Comparison of ENCODE assay signal across 34 cellular contexts in the genomic region with DNA sequence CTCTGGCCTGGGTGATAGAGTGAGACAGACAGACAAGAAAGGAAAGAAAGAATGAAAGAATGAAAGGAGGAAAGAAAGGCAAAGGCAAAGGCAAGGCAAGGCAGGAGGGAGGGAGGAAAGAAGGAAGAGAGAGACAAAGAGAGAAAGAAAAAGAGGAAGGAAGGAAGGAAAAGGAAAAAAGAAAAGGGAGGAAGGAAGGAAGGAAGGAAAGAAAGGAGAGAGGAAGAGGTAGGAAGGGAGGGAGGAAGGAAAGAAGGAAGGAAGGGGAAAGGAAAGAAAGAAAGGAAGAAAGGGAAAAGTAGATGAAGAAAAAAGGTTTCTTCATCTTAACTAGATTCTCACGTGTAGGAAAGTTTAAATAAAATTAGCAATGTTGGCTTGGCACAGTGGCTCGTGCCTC.
"Had no signal": no experiment of that assay in that cellular context is flagged by ENCODE, and none has a peak within 500 bp of the region (broad histone marks: within the 10 kb centered on the region; RNA-seq: fewer than 3 reads in every experiment).

No MANE protein-coding gene starts in this region.

- H3K9ac ChIP-seq: SK-N-SH had no signal

- H3K4me3 ChIP-seq: ascending aorta, body of pancreas, breast epithelium, Peyer's patch, SJSA1 had no signal

- DNase-seq: activated CD4-positive, alpha-beta T cell treated with anti-CD3 and anti-CD28 coated beads, Interleukin-2, amount 10 ng/mL, durations not matched to agents 24 days and 14 days; activated CD4-positive, alpha-beta T cell treated with anti-CD3 and anti-CD28 coated beads, Interleukin-2, amount 50 U/mL, for 4 hours; activated CD8-positive, alpha-beta T cell treated with anti-CD3 and anti-CD28 coated beads for 36 hours; activated gamma-delta T cell; activated naive CD4-positive, alpha-beta T cell treated with Interleukin-2 at 50 U/mL for 16 hours; activated naive CD8-positive, alpha-beta T cell treated with anti-CD3 and anti-CD28 coated beads, Interleukin-2, amount 10 ng/mL, durations not matched to agents 7 days and 5 days; activated T-cell treated with anti-CD3 and anti-CD28 coated beads, Interleukin-2, amount 50 U/mL, for 24 hours; amygdala; body of pancreas; Kasumi-1; KG1; MM.1S; MV-4-11; NCI-H1092; NCI-H1436 treated with DMSO at 0.1 percent for 48 hours; NCI-H1694 treated with DMSO at 0.1 percent for 48 hours; NCI-H2029; NCI-H510A; NCI-H526; NCI-H748 treated with DMSO at 0.1 percent for 48 hours; NK-92 treated with Interleukin-12 subunit alpha and Interleukin-12 subunit beta, amount 100 ng/mL, for 24 hours; PC-3; Peyer's patch; RPMI8226; SHP77 treated with DMSO at 0.1 percent for 48 hours; SK-N-SH had no signal

- H3K9me3 Mint-ChIP-seq: activated CD4-positive, alpha-beta T cell treated with anti-CD3 and anti-CD28 coated beads, Interleukin-2, amount 10 ng/mL, durations not matched to agents 24 days and 14 days; activated CD8-positive, alpha-beta T cell treated with anti-CD3 and anti-CD28 coated beads for 36 hours; activated naive CD4-positive, alpha-beta T cell treated with anti-CD3 and anti-CD28 coated beads, Interleukin-2, amount 50 U/mL, for 24 hours; activated naive CD8-positive, alpha-beta T cell treated with anti-CD3 and anti-CD28 coated beads, Interleukin-2, amount 10 ng/mL, durations not matched to agents 7 days and 5 days; activated T-cell treated with anti-CD3 and anti-CD28 coated beads, Interleukin-2, amount 50 U/mL, for 24 hours; activated T-helper 2 cell treated with anti-CD3 and anti-CD28 coated beads, Interferon-gamma antibody, Interleukin-2, Interleukin-4, amounts not matched to agents 10 μg/mL and 5 μg/mL and 100 μg/mL, durations not matched to agents 14 hours and 24 hours and 36 hours; T-helper 1 cell treated with Interleukin-12 subunit alpha and Interleukin-12 subunit beta and Interleukin-4 antibody, amounts not matched to agents 30 μg/mL and 1 μg/mL, for 36 hours; T-helper 2 cell treated with Interferon-gamma antibody and Interleukin-4, amounts not matched to agents 5 μg/mL and 100 μg/mL, for 36 hours had no signal

- H3K4me3 Mint-ChIP-seq: activated CD4-positive, alpha-beta T cell treated with anti-CD3 and anti-CD28 coated beads, Interleukin-2, amount 10 ng/mL, durations not matched to agents 24 days and 14 days; activated CD8-positive, alpha-beta T cell treated with anti-CD3 and anti-CD28 coated beads for 36 hours; activated naive CD4-positive, alpha-beta T cell treated with anti-CD3 and anti-CD28 coated beads, Interleukin-2, amount 50 U/mL, for 24 hours; activated naive CD8-positive, alpha-beta T cell treated with anti-CD3 and anti-CD28 coated beads, Interleukin-2, amount 10 ng/mL, durations not matched to agents 7 days and 5 days; activated T-cell treated with anti-CD3 and anti-CD28 coated beads, Interleukin-2, amount 50 U/mL, for 24 hours; T-helper 1 cell treated with Interleukin-12 subunit alpha and Interleukin-12 subunit beta and Interleukin-4 antibody, amounts not matched to agents 30 μg/mL and 1 μg/mL, for 36 hours; T-helper 2 cell treated with Interferon-gamma antibody and Interleukin-4, amounts not matched to agents 5 μg/mL and 100 μg/mL, for 36 hours had no signal

- H3K4me1 Mint-ChIP-seq: activated naive CD4-positive, alpha-beta T cell treated with anti-CD3 and anti-CD28 coated beads, Interleukin-2, amount 50 U/mL, for 24 hours had no signal

- H3K4me2 ChIP-seq: SK-N-SH had no signal

- H3K4me1 ChIP-seq: body of pancreas, breast epithelium, Peyer's patch had no signal

- H3K36me3 ChIP-seq: ascending aorta, breast epithelium, Peyer's patch, SJSA1 had no signal

- H3K9me3 ChIP-seq: ascending aorta, body of pancreas, breast epithelium, Peyer's patch, SJSA1, SK-N-SH had no signal

- H3K27me3 Mint-ChIP-seq: activated naive CD4-positive, alpha-beta T cell treated with anti-CD3 and anti-CD28 coated beads, Interleukin-2, amount 50 U/mL, for 24 hours; activated naive CD8-positive, alpha-beta T cell treated with anti-CD3 and anti-CD28 coated beads, Interleukin-2, amount 10 ng/mL, durations not matched to agents 7 days and 5 days; activated T-cell treated with anti-CD3 and anti-CD28 coated beads, Interleukin-2, amount 50 U/mL, for 24 hours had no signal

- ATAC-seq: activated CD8-positive, alpha-beta T cell treated with anti-CD3 and anti-CD28 coated beads for 36 hours; body of pancreas; PC-3 had no signal

- FAIRE-seq: TTC549 had no signal

- H3K27me3 ChIP-seq: ascending aorta, body of pancreas, breast epithelium, Peyer's patch, SJSA1 had no signal

- H3K27ac ChIP-seq: ascending aorta, body of pancreas, breast epithelium, Peyer's patch had no signal

- H3K36me3 Mint-ChIP-seq: activated naive CD4-positive, alpha-beta T cell treated with anti-CD3 and anti-CD28 coated beads, Interleukin-2, amount 50 U/mL, for 24 hours; activated naive CD8-positive, alpha-beta T cell treated with anti-CD3 and anti-CD28 coated beads, Interleukin-2, amount 10 ng/mL, durations not matched to agents 7 days and 5 days had no signal

- H3K27ac Mint-ChIP-seq: activated CD4-positive, alpha-beta T cell treated with anti-CD3 and anti-CD28 coated beads, Interleukin-2, amount 10 ng/mL, durations not matched to agents 24 days and 14 days; activated CD8-positive, alpha-beta T cell treated with anti-CD3 and anti-CD28 coated beads for 36 hours; activated naive CD4-positive, alpha-beta T cell treated with anti-CD3 and anti-CD28 coated beads, Interleukin-2, amount 50 U/mL, for 24 hours; activated naive CD8-positive, alpha-beta T cell treated with anti-CD3 and anti-CD28 coated beads, Interleukin-2, amount 10 ng/mL, durations not matched to agents 7 days and 5 days; activated T-cell treated with anti-CD3 and anti-CD28 coated beads, Interleukin-2, amount 50 U/mL, for 24 hours; activated T-helper 2 cell treated with anti-CD3 and anti-CD28 coated beads, Interferon-gamma antibody, Interleukin-2, Interleukin-4, amounts not matched to agents 10 μg/mL and 5 μg/mL and 100 μg/mL, durations not matched to agents 14 hours and 24 hours and 36 hours; T-helper 1 cell treated with Interleukin-12 subunit alpha and Interleukin-12 subunit beta and Interleukin-4 antibody, amounts not matched to agents 30 μg/mL and 1 μg/mL, for 36 hours; T-helper 2 cell treated with Interferon-gamma antibody and Interleukin-4, amounts not matched to agents 5 μg/mL and 100 μg/mL, for 36 hours had no signal
